ENCODE assay signal across 20 cellular contexts in the genomic region with DNA sequence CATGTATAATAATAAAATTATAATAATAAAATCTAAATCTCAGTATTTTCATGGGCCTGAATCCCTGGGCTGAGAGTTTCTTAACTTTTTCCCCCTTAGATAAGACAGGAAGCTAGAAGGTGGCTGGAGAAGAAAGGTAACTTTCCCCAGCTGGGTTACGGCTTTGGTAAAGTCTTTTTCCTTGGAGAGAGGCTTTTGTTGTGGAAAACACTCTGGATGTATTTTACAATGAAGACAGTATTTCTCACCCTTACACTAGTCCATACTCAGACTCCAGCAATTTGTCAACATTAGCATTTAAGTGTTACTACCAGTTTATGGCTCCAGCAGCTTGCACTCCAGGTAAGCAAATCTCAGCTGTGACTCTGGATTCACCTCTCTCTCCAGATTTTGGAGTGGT.
"Had no signal": no experiment of that assay in that cellular context is flagged by ENCODE, and none has a peak within 500 bp of the region (broad histone marks: within the 10 kb centered on the region; RNA-seq: fewer than 3 reads in every experiment).

No MANE protein-coding gene starts in this region.

- DNase-seq: cortex of kidney; dorsolateral prefrontal cortex; effector memory CD4-positive, alpha-beta T cell; glutamatergic neuron; islet precursor cell; natural killer cell; nucleus accumbens; ovary; right cardiac atrium; small intestine; stimulated activated CD4-positive, alpha-beta T cell treated with anti-CD3 and anti-CD28 coated beads, Interleukin-12 subunit alpha, Interleukin-12 subunit beta, amount 100 ng/mL, for 4 hours; stimulated activated naive CD4-positive, alpha-beta T cell treated with Interleukin-2 at 50 U/mL for 16 hours; trophoblast cell had no signal

- ATAC-seq: gastroesophageal sphincter, left lobe of liver, natural killer cell, right cardiac atrium had no signal

- H3K4me3 ChIP-seq: dorsolateral prefrontal cortex, esophagus muscularis mucosa, gastroesophageal sphincter, ovary had no signal

- H3K36me3 ChIP-seq: ovary had no signal

- H3K4me1 Mint-ChIP-seq: natural killer cell had no signal

- H3K4me3 Mint-ChIP-seq: mesothelial cell of epicardium, natural killer cell, neural crest cell had no signal

- H3K27me3 Mint-ChIP-seq: progenitor cell of endocrine pancreas had no signal

- H3K9me3 ChIP-seq: esophagus muscularis mucosa, gastroesophageal sphincter, ovary had no signal

- H3K27ac ChIP-seq: dorsolateral prefrontal cortex, epithelial cell of prostate, esophagus muscularis mucosa, gastroesophageal sphincter, ovary had no signal

- H3K4me1 ChIP-seq: esophagus muscularis mucosa, gastroesophageal sphincter had no signal

- H3K9me3 Mint-ChIP-seq: natural killer cell, neural crest cell had no signal

- H3K27ac Mint-ChIP-seq: mesothelial cell of epicardium, natural killer cell, progenitor cell of endocrine pancreas had no signal

- H3K36me3 Mint-ChIP-seq: natural killer cell had no signal

- H3K27me3 ChIP-seq: dorsolateral prefrontal cortex, esophagus muscularis mucosa, gastroesophageal sphincter, ovary had no signal
